In the genomic region with DNA sequence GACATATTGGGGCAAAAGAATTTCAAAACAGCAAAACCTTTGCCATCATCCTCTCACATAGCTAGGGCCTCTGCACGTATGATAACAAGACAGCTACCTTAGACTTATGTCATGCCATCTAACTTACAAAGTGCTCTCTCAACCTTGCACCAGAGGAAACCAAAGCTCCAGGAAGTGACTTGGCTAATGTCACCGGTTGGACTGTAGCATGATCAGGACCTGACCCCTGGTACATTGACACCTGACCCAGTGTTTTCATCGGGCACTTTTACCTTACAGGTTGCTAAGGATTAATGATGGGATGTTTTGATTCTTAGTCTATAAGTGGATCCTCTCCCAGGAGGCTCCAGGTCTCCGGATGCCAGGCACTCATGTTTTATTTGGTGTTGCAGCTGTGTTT, we compare ENCODE assay signal across 17 cellular contexts.
A peak's percentile ranks its signal among the peaks of the same experiment; 100 is the strongest.
DNase-seq lines count a peak whose midpoint lies in the region; ATAC-seq and TF ChIP-seq lines count a peak whose summit lies in the region.
"Had no signal": no experiment of that assay in that cellular context is flagged by ENCODE, and none has a peak within 500 bp of the region (broad histone marks: within the 10 kb centered on the region; RNA-seq: fewer than 3 reads in every experiment).

No MANE protein-coding gene starts in this region.

- intact Hi-C loops in left colon (cut with DNase I, micrococcal nuclease) = no loop called here
- intact Hi-C loops in activated CD8-positive, alpha-beta T cell treated with anti-CD3 and anti-CD28 coated beads for 36 hours (cut with micrococcal nuclease) = no loop called here

- no peak for TF ChIP-seq RAD21 in neural cell (conservative IDR thresholded peaks at IDR 0.05)

- POLR2A ChIA-PET in activated CD8-positive, alpha-beta T cell treated with anti-CD3 and anti-CD28 coated beads for 36 hours (lab: Charles Lee) = no interaction called here

- DNase-seq in NCI-H510A treated with DMSO at 0.1 percent for 48 hours (lab: John Stamatoyannopoulos, UW) = peak; percentile 3
- no peak for DNase-seq in NCI-H510A (lab: John Stamatoyannopoulos, UW)
- DNase-seq in GM23248 = peak; percentile 16
- no peak for DNase-seq in left colon
- DNase-seq in NOMO-1 (lab: John Stamatoyannopoulos, UW; ENCODE audit: unreplicated experiment in 2 of 2) = no peak
- DNase-seq in activated CD8-positive, alpha-beta T cell treated with anti-CD3 and anti-CD28 coated beads for 36 hours = no peak
- DNase-seq in activated CD8-positive, alpha-beta memory T cell treated with anti-CD3 and anti-CD28 coated beads, Interleukin-2, amount 50 U/mL, for 48 hours = no peak
- DNase-seq: 8988T; C1 segment of cervical spinal cord; CD4-positive, CD25-positive, alpha-beta regulatory T cell; CD8-positive, alpha-beta memory T cell; COR-L47; GOT3; H7; HFFc6 had no signal

- no peak overlapping the region for H3K27ac Mint-ChIP-seq in activated CD8-positive, alpha-beta T cell treated with anti-CD3 and anti-CD28 coated beads for 36 hours
- H3K27ac Mint-ChIP-seq: CD4-positive, CD25-positive, alpha-beta regulatory T cell; CD8-positive, alpha-beta memory T cell; HFFc6 had no signal

- peak; percentile 30 for ATAC-seq in left colon
- ATAC-seq in activated CD8-positive, alpha-beta T cell treated with anti-CD3 and anti-CD28 coated beads for 36 hours = no peak
- ATAC-seq: HCT116 had no signal

- H3K4me3 Mint-ChIP-seq in activated CD8-positive, alpha-beta T cell treated with anti-CD3 and anti-CD28 coated beads for 36 hours = no peak overlapping the region
- H3K4me3 Mint-ChIP-seq: CD4-positive, CD25-positive, alpha-beta regulatory T cell; CD8-positive, alpha-beta memory T cell; HFFc6 had no signal

- H3K27ac ChIP-seq in GM23248 = no peak overlapping the region
- no peak overlapping the region for H3K27ac ChIP-seq in neural cell (ENCODE audit: low read length)

- no peak for TF ChIP-seq CTCF in neural cell (IDR thresholded peaks at IDR 0.05; ENCODE audit: poor library complexity, severe bottlenecking)
- TF ChIP-seq CTCF in activated CD8-positive, alpha-beta T cell treated with anti-CD3 and anti-CD28 coated beads for 36 hours (IDR thresholded peaks at IDR 0.05) = no peak

- H3K36me3 ChIP-seq in GM23248 (ENCODE audit: low read depth) (no peaks in the 10 kb centered on the region), neural cell (ENCODE audit: insufficient read depth, low read length) (peaks cover 18% of the 10 kb centered on the region)

- H3K4me2 ChIP-seq in GM23248 (ENCODE audit: unreplicated experiment) = no peak overlapping the region
- no peak overlapping the region for H3K4me2 ChIP-seq in neural cell (ENCODE audit: low read length)

- H3K4me1 ChIP-seq in GM23248 (ENCODE audit: insufficient read depth) = no peaks in the 10 kb centered on the region

- no peak for TF ChIP-seq EP300 in neural cell (conservative IDR thresholded peaks at IDR 0.05; ENCODE audit: poor library complexity, severe bottlenecking)

- H3K4me1 Mint-ChIP-seq in activated CD8-positive, alpha-beta T cell treated with anti-CD3 and anti-CD28 coated beads for 36 hours (ENCODE audit: low read depth) = no peaks in the 10 kb centered on the region
- H3K4me1 Mint-ChIP-seq: CD4-positive, CD25-positive, alpha-beta regulatory T cell had no signal

- peaks cover 7% of the 10 kb centered on the region; the same call in 1 of the 2 replicates for H3K27me3 ChIP-seq in GM23248 (replicated peaks; ENCODE audit: insufficient read depth)
- no peaks in the 10 kb centered on the region for H3K27me3 ChIP-seq in neural cell (ENCODE audit: insufficient read depth, low read depth, low read length)

- in situ Hi-C loops in GM23248 (cut with MboI) = no loop called here

- H3K36me3 Mint-ChIP-seq in activated CD8-positive, alpha-beta T cell treated with anti-CD3 and anti-CD28 coated beads for 36 hours (ENCODE audit: low read depth) = no peaks in the 10 kb centered on the region
- H3K36me3 Mint-ChIP-seq: CD4-positive, CD25-positive, alpha-beta regulatory T cell had no signal

- H3K27me3 Mint-ChIP-seq in activated CD8-positive, alpha-beta T cell treated with anti-CD3 and anti-CD28 coated beads for 36 hours = peaks cover 32% of the 10 kb centered on the region

- H3K4me3 ChIP-seq in GM23248 (no peak overlapping the region), neural cell (ENCODE audit: low read length) (peak overlapping the region; percentile 94)

- H3K9me3 ChIP-seq in GM23248 (ENCODE audit: low read depth) = no peaks in the 10 kb centered on the region
- H3K9me3 ChIP-seq in neural cell (ENCODE audit: low read length) = peaks cover 8% of the 10 kb centered on the region

- H3K9me2 ChIP-seq in GM23248 (ENCODE audit: insufficient read depth) (no peaks in the 10 kb centered on the region), neural cell (ENCODE audit: insufficient read depth, low read length) (no peaks in the 10 kb centered on the region)

- H4K20me1 ChIP-seq in GM23248 (ENCODE audit: insufficient read depth) = no peaks in the 10 kb centered on the region
- peaks cover 23% of the 10 kb centered on the region for H4K20me1 ChIP-seq in neural cell (ENCODE audit: insufficient read depth)

- H3K9ac ChIP-seq in GM23248 = no peak overlapping the region
- H3K9ac ChIP-seq in neural cell (ENCODE audit: low read length) = no peak overlapping the region

- H3K9me3 Mint-ChIP-seq in activated CD8-positive, alpha-beta T cell treated with anti-CD3 and anti-CD28 coated beads for 36 hours = peaks cover 8% of the 10 kb centered on the region

- no peaks in the 10 kb centered on the region for H3F3A ChIP-seq in GM23248 (ENCODE audit: insufficient read depth)
- no peaks in the 10 kb centered on the region for H3F3A ChIP-seq in neural cell (ENCODE audit: insufficient read depth, low read length, poor library complexity, severe bottlenecking)

- 63 to 65% methylated on average over 4 of the region's 4 CpGs for WGBS in GM23248 (ENCODE audit: low coverage in 1 of 2, low lambda C conversion rate in 2 of 2, missing lambda C conversion rate in 2 of 2), 2 experiments

- H2AFZ ChIP-seq in GM23248 (no peak overlapping the region), neural cell (ENCODE audit: low read depth, low read length) (no peak overlapping the region)

- CTCF ChIA-PET in activated CD8-positive, alpha-beta T cell treated with anti-CD3 and anti-CD28 coated beads for 36 hours (lab: Charles Lee) = no interaction called here

- H3K79me2 ChIP-seq in GM23248 (ENCODE audit: insufficient read depth) (no peaks in the 10 kb centered on the region), neural cell (replicated peaks; ENCODE audit: insufficient read depth, low read length) (peaks cover 100% of the 10 kb centered on the region)

TF ChIP-seq in neural cell, 6 proteins besides CTCF, POLR2A, EP300 and RAD21:
- TF ChIP-seq TAF1 (IDR thresholded peaks at IDR 0.05; ENCODE audit: low read depth) = no peak
- no peak for TF ChIP-seq MXI1 (conservative IDR thresholded peaks at IDR 0.05; ENCODE audit: poor library complexity, severe bottlenecking)
- TF ChIP-seq EZH2 (IDR thresholded peaks at IDR 0.05; ENCODE audit: borderline replicate concordance, insufficient read depth, low read length, poor library complexity, severe bottlenecking) = no peak
- TF ChIP-seq SMC3 (conservative IDR thresholded peaks at IDR 0.05; ENCODE audit: poor library complexity) = no peak

Comparison
In these comparisons a context has a peak if more than half of its experiments do, and no peak if none do; other contexts are left out.
1. DNase-seq: peak in NCI-H510A treated with DMSO at 0.1 percent for 48 hours (single experiment) and GM23248 (single experiment); none in NCI-H510A (single experiment), left colon (0 of 2), NOMO-1 (0 of 2), activated CD8-positive, alpha-beta T cell treated with anti-CD3 and anti-CD28 coated beads for 36 hours (single experiment) and activated CD8-positive, alpha-beta memory T cell treated with anti-CD3 and anti-CD28 coated beads, Interleukin-2, amount 50 U/mL, for 48 hours (single experiment).